ENCODE assay signal across 11 cellular contexts in the genomic region with DNA sequence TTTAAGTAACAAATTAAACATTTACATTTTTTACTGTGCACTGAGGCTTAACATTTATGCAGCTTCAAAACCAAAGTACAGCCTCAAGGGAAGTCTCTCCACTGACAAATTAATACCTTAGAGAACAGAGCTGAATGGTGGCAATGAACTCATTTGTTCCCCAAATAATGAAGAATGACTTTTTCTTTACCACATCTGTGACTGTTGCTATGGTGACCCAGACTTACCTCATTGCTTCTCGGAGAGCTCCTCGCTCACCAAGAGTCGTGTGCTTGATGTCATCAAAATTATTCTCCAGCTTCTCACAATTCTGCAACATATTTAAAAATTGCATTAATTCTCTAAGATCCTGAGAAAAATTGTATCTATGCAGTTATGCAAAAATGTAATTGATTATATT.
DNase-seq lines count a peak whose midpoint lies in the region; ATAC-seq and TF ChIP-seq lines count a peak whose summit lies in the region.
"Had no signal": no experiment of that assay in that cellular context is flagged by ENCODE, and none has a peak within 500 bp of the region (broad histone marks: within the 10 kb centered on the region; RNA-seq: fewer than 3 reads in every experiment).

No MANE protein-coding gene starts in this region.

- TF ChIP-seq CTCF in transverse colon (IDR thresholded peaks at IDR 0.05): no peak

- peak; percentile 75 for ATAC-seq in GM18858 (IDR thresholded peaks at IDR 0.05; ENCODE audit: unreplicated experiment)
- peak; percentile 82 for ATAC-seq in HG02759 (IDR thresholded peaks at IDR 0.05; ENCODE audit: unreplicated experiment)

- H3K9me3 ChIP-seq in transverse colon: no peaks in the 10 kb centered on the region
- H3K9me3 ChIP-seq: thoracic aorta had no signal

- no peaks in the 10 kb centered on the region for H3K27me3 ChIP-seq in transverse colon

- intact Hi-C loops in transverse colon (cut with DNase I; ENCODE audit: low total_unique reads): no loop called here

- TF ChIP-seq POLR2A in transverse colon (IDR thresholded peaks at IDR 0.05): no peak

- no peak for TF ChIP-seq EP300 in transverse colon (IDR thresholded peaks at IDR 0.05; ENCODE audit: low read depth)

- in situ Hi-C loops in transverse colon (cut with MboI; ENCODE audit: low pct_ligation_motif_present in 1 of 4, low pct_unique_long_range_greater_than_20kb in 1 of 4, low sequenced_read_pairs in 3 of 4): no loop called here

- DNase-seq in NCI-H1436 (lab: John Stamatoyannopoulos, UW) (peak; percentile 84), midbrain (lab: John Stamatoyannopoulos, UW) (peak; percentile 3), NCI-H1105 (lab: John Stamatoyannopoulos, UW) (no peak), transverse colon (no peak), T-helper 9 cell (no peak)
- no peak for DNase-seq in stimulated activated CD4-positive, alpha-beta T cell treated with anti-CD3 and anti-CD28 coated beads, Interleukin-4, amount 100 ng/mL, for 1 hour
- DNase-seq: activated CD4-positive, alpha-beta T cell treated with anti-CD3 and anti-CD28 coated beads, Interleukin-2, amount 10 ng/mL, durations not matched to agents 24 days and 14 days; NCI-H524 treated with DMSO at 0.1 percent for 48 hours had no signal

- H3K4me3 ChIP-seq in transverse colon: no peak overlapping the region
- H3K4me3 ChIP-seq: thoracic aorta had no signal

- H3K27ac ChIP-seq in transverse colon: no peak overlapping the region
- H3K27ac ChIP-seq: thoracic aorta had no signal

- peaks cover 0 to 4% (median 0%) of the 10 kb centered on the region in 4 donors for H3K4me1 ChIP-seq in transverse colon

- WGBS in transverse colon (ENCODE audit: low coverage in 1 of 2), 2 donors: 81 to 100% methylated on average over 3 of the region's 3 CpGs

- no peaks in the 10 kb centered on the region for H3K36me3 ChIP-seq in transverse colon
- H3K36me3 ChIP-seq: thoracic aorta had no signal

Comparison
In these comparisons a context has a peak if more than half of its experiments do, and no peak if none do; other contexts are left out.
1. DNase-seq: peak in NCI-H1436 (single experiment) and midbrain (single experiment); none in NCI-H1105 (single experiment), transverse colon (single experiment), T-helper 9 cell (single experiment) and stimulated activated CD4-positive, alpha-beta T cell treated with anti-CD3 and anti-CD28 coated beads, Interleukin-4, amount 100 ng/mL, for 1 hour (single experiment).